ENCODE assay signal across 23 cellular contexts in genomic region chr7:73509463-73509862, GRCh38.
"Had no signal": no experiment of that assay in that cellular context is flagged by ENCODE, and none has a peak within 500 bp of the region (broad histone marks: within the 10 kb centered on the region; RNA-seq: fewer than 3 reads in every experiment).

No MANE protein-coding gene starts in this region.

- H3K27ac Mint-ChIP-seq: activated B cell treated with CpG ODN at 0.5 μM for 24 hours; activated CD8-positive, alpha-beta T cell treated with anti-CD3 and anti-CD28 coated beads for 36 hours; activated naive CD8-positive, alpha-beta T cell treated with anti-CD3 and anti-CD28 coated beads, Interleukin-2, amount 10 ng/mL, durations not matched to agents 7 days and 5 days; activated T-helper 2 cell treated with anti-CD3 and anti-CD28 coated beads, Interferon-gamma antibody, Interleukin-2, Interleukin-4, amounts not matched to agents 10 μg/mL and 5 μg/mL and 100 μg/mL, durations not matched to agents 14 hours and 24 hours and 36 hours; nephron; stimulated activated naive CD8-positive, alpha-beta T cell treated with anti-CD3 and anti-CD28 coated beads, Interleukin-15, amount 100 ng/mL, for 72 hours; T-helper 17 cell had no signal

- H3K27me3 ChIP-seq: suprapubic skin had no signal

- DNase-seq: activated B cell treated with CpG ODN at 0.5 μM for 24 hours; activated CD4-positive, alpha-beta T cell treated with anti-CD3 and anti-CD28 coated beads for 48 hours; activated CD8-positive, alpha-beta T cell treated with anti-CD3 and anti-CD28 coated beads for 36 hours; activated naive CD4-positive, alpha-beta T cell treated with Interleukin-2 at 50 U/mL for 16 hours; activated naive CD8-positive, alpha-beta T cell treated with anti-CD3 and anti-CD28 coated beads, Interleukin-2, amount 10 ng/mL, durations not matched to agents 7 days and 5 days; activated T-cell treated with anti-CD3 and anti-CD28 coated beads, Interleukin-2, amount 50 U/mL, for 1 hour; amygdala; dermis blood vessel endothelial cell; effector memory CD4-positive, alpha-beta T cell; glutamatergic neuron; hippocampal formation; midbrain; right cardiac atrium; small intestine; stimulated activated CD4-positive, alpha-beta T cell treated with anti-CD3 and anti-CD28 coated beads, Interleukin-4, amount 100 ng/mL, for 1 hour; stimulated activated naive CD8-positive, alpha-beta T cell treated with anti-CD3 and anti-CD28 coated beads, Interleukin-15, amount 100 ng/mL, for 72 hours; T-helper 17 cell; trophoblast cell had no signal

- H3K4me1 Mint-ChIP-seq: nephron had no signal

- H3K9me3 Mint-ChIP-seq: activated B cell treated with CpG ODN at 0.5 μM for 24 hours; activated CD8-positive, alpha-beta T cell treated with anti-CD3 and anti-CD28 coated beads for 36 hours; activated naive CD8-positive, alpha-beta T cell treated with anti-CD3 and anti-CD28 coated beads, Interleukin-2, amount 10 ng/mL, durations not matched to agents 7 days and 5 days; activated T-helper 2 cell treated with anti-CD3 and anti-CD28 coated beads, Interferon-gamma antibody, Interleukin-2, Interleukin-4, amounts not matched to agents 10 μg/mL and 5 μg/mL and 100 μg/mL, durations not matched to agents 14 hours and 24 hours and 36 hours; nephron; stimulated activated naive CD8-positive, alpha-beta T cell treated with anti-CD3 and anti-CD28 coated beads, Interleukin-15, amount 100 ng/mL, for 72 hours had no signal

- H3K4me3 ChIP-seq: prostate gland, suprapubic skin had no signal

- H3K9me3 ChIP-seq: prostate gland, suprapubic skin had no signal

- H3K27me3 Mint-ChIP-seq: activated B cell treated with CpG ODN at 0.5 μM for 24 hours; activated CD8-positive, alpha-beta T cell treated with anti-CD3 and anti-CD28 coated beads for 36 hours; activated naive CD8-positive, alpha-beta T cell treated with anti-CD3 and anti-CD28 coated beads, Interleukin-2, amount 10 ng/mL, durations not matched to agents 7 days and 5 days; stimulated activated naive CD8-positive, alpha-beta T cell treated with anti-CD3 and anti-CD28 coated beads, Interleukin-15, amount 100 ng/mL, for 72 hours; T-helper 17 cell had no signal

- H3K4me1 ChIP-seq: prostate gland, suprapubic skin had no signal

- H3K27ac ChIP-seq: prostate gland, suprapubic skin had no signal

- FAIRE-seq: islet of Langerhans, small intestine had no signal

- ATAC-seq: activated CD8-positive, alpha-beta T cell treated with anti-CD3 and anti-CD28 coated beads for 36 hours; right cardiac atrium; stimulated activated naive CD8-positive, alpha-beta T cell treated with anti-CD3 and anti-CD28 coated beads, Interleukin-15, amount 100 ng/mL, for 72 hours; T-helper 17 cell had no signal

- H3K4me3 Mint-ChIP-seq: activated B cell treated with CpG ODN at 0.5 μM for 24 hours; activated CD8-positive, alpha-beta T cell treated with anti-CD3 and anti-CD28 coated beads for 36 hours; activated naive CD8-positive, alpha-beta T cell treated with anti-CD3 and anti-CD28 coated beads, Interleukin-2, amount 10 ng/mL, durations not matched to agents 7 days and 5 days; nephron; stimulated activated naive CD8-positive, alpha-beta T cell treated with anti-CD3 and anti-CD28 coated beads, Interleukin-15, amount 100 ng/mL, for 72 hours; T-helper 17 cell had no signal
